In the genomic region with DNA sequence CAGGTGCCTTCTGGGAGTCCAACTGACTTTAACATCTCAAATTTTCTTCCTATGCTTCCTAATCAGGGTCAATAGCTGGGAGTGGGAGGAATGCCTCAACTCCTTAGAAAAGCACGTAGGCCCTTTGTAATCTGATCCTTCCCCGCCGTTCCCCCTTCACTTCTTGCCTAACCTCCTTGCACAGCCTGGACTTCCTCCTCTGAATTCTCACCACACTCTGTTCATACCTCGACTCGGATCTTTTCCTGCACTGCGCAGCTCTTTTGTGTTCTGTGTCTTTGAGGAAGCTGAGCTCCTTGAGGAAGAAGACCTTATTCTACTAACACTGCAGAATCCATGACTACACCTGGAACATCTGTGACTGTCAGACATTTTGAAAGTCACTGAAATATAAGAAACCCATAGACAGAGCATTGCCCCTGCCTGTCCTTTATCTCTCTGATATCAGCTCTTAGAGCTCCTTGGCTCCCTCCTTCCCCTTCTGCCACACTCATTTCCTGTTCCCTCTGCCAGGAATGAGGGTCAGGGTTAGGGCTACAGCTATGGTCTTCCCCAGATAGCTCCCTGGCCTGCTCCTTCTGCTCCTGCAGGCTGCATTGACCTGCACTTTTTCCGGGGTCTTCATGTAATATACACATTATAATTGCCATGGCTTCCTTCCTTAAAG, we compare ENCODE assay signal across 14 cellular contexts.
"Had no signal": no experiment of that assay in that cellular context is flagged by ENCODE, and none has a peak within 500 bp of the region (broad histone marks: within the 10 kb centered on the region; RNA-seq: fewer than 3 reads in every experiment).

No MANE protein-coding gene starts in this region.

- H3K4me3 Mint-ChIP-seq: activated naive CD4-positive, alpha-beta T cell treated with anti-CD3 and anti-CD28 coated beads, Interleukin-2, amount 50 U/mL, for 24 hours; activated T-cell treated with anti-CD3 and anti-CD28 coated beads, Interleukin-2, amount 50 U/mL, for 24 hours; brain; dendritic cell treated with granulocyte-macrophage colony-stimulating factor and Interleukin-4, amounts not matched to agents 40 ng/mL and 50 ng/mL, for 4 days; naive thymus-derived CD4-positive, alpha-beta T cell had no signal

- H3K9me3 Mint-ChIP-seq: activated naive CD4-positive, alpha-beta T cell treated with anti-CD3 and anti-CD28 coated beads, Interleukin-2, amount 50 U/mL, for 24 hours; activated T-cell treated with anti-CD3 and anti-CD28 coated beads, Interleukin-2, amount 50 U/mL, for 24 hours; brain; dendritic cell treated with granulocyte-macrophage colony-stimulating factor and Interleukin-4, amounts not matched to agents 40 ng/mL and 50 ng/mL, for 4 days had no signal

- H3K27me3 Mint-ChIP-seq: brain; dendritic cell treated with granulocyte-macrophage colony-stimulating factor and Interleukin-4, amounts not matched to agents 40 ng/mL and 50 ng/mL, for 4 days had no signal

- DNase-seq: activated CD4-positive, alpha-beta T cell treated with anti-CD3 and anti-CD28 coated beads, Interleukin-2, amount 50 U/mL, for 4 hours; activated effector memory CD4-positive, alpha-beta T cell treated with Interleukin-2 at 50 U/mL for 16 hours; activated T-cell treated with anti-CD3 and anti-CD28 coated beads, Interleukin-2, amount 50 U/mL, for 24 hours; lower lobe of right lung; naive thymus-derived CD4-positive, alpha-beta T cell; nucleus accumbens; sigmoid colon; stimulated activated naive CD4-positive, alpha-beta T cell; T-helper 2 cell; trophoblast cell had no signal

- H3K27me3 ChIP-seq: sigmoid colon had no signal

- H3K4me1 ChIP-seq: lower lobe of right lung, sigmoid colon had no signal

- H3K4me3 ChIP-seq: lower lobe of right lung, sigmoid colon had no signal

- H3K27ac ChIP-seq: lower lobe of right lung, sigmoid colon had no signal

- ATAC-seq: activated CD4-positive, CD25-positive, alpha-beta regulatory T cell treated with anti-CD3 and anti-CD28 coated beads, Interleukin-2, amount 50 U/mL, for 24 hours; lower lobe of right lung; naive thymus-derived CD4-positive, alpha-beta T cell had no signal

- H3K4me1 Mint-ChIP-seq: activated naive CD4-positive, alpha-beta T cell treated with anti-CD3 and anti-CD28 coated beads, Interleukin-2, amount 50 U/mL, for 24 hours; brain; naive thymus-derived CD4-positive, alpha-beta T cell had no signal

- H3K27ac Mint-ChIP-seq: activated naive CD4-positive, alpha-beta T cell treated with anti-CD3 and anti-CD28 coated beads, Interleukin-2, amount 50 U/mL, for 24 hours; activated T-cell treated with anti-CD3 and anti-CD28 coated beads, Interleukin-2, amount 50 U/mL, for 24 hours; brain; dendritic cell treated with granulocyte-macrophage colony-stimulating factor and Interleukin-4, amounts not matched to agents 40 ng/mL and 50 ng/mL, for 4 days; naive thymus-derived CD4-positive, alpha-beta T cell had no signal

- H3K36me3 ChIP-seq: lower lobe of right lung, sigmoid colon had no signal

- H3K36me3 Mint-ChIP-seq: activated naive CD4-positive, alpha-beta T cell treated with anti-CD3 and anti-CD28 coated beads, Interleukin-2, amount 50 U/mL, for 24 hours; brain; naive thymus-derived CD4-positive, alpha-beta T cell had no signal
